In genomic region chr2:240432820-240433801, GRCh38 we compare ENCODE assay signal across 9 cellular contexts. TPM values are rescaled to one million over a fixed set of nuclear protein-coding genes. Genes with fewer than 3 reads are reported as not detected.
DNase-seq lines count a peak whose midpoint lies in the region; ATAC-seq and TF ChIP-seq lines count a peak whose summit lies in the region.
"Had no signal": no experiment of that assay in that cellular context is flagged by ENCODE, and none has a peak within 500 bp of the region (broad histone marks: within the 10 kb centered on the region; RNA-seq: fewer than 3 reads in every experiment).

No MANE protein-coding gene starts in this region.

- H3K4me1 ChIP-seq in left lung: peaks cover 20 to 21% of the 10 kb centered on the region in 2 donors
- H3K4me1 ChIP-seq in transverse colon: peaks cover 14 to 31% (median 22%) of the 10 kb centered on the region in 4 donors

- no peak for TF ChIP-seq EP300 in transverse colon (IDR thresholded peaks at IDR 0.05; ENCODE audit: low read depth)

- H3K36me3 Mint-ChIP-seq in activated CD4-positive, alpha-beta T cell treated with anti-CD3 and anti-CD28 coated beads, Interleukin-2, amount 10 ng/mL, durations not matched to agents 24 days and 14 days (ENCODE audit: low read depth): no peaks in the 10 kb centered on the region
- H3K36me3 Mint-ChIP-seq in activated naive CD8-positive, alpha-beta T cell treated with anti-CD3 and anti-CD28 coated beads, Interleukin-2, amount 10 ng/mL, durations not matched to agents 7 days and 5 days: no peaks in the 10 kb centered on the region

- TF ChIP-seq POLR2A in transverse colon (IDR thresholded peaks at IDR 0.05): no peak

- peaks cover 18% of the 10 kb centered on the region for H3K4me1 Mint-ChIP-seq in activated CD4-positive, alpha-beta T cell treated with anti-CD3 and anti-CD28 coated beads, Interleukin-2, amount 10 ng/mL, durations not matched to agents 24 days and 14 days
- peaks cover 14% of the 10 kb centered on the region for H3K4me1 Mint-ChIP-seq in activated naive CD8-positive, alpha-beta T cell treated with anti-CD3 and anti-CD28 coated beads, Interleukin-2, amount 10 ng/mL, durations not matched to agents 7 days and 5 days

- H3K4me3 ChIP-seq in left lung (no peak overlapping the region), transverse colon (no peak overlapping the region)

- H3K27me3 Mint-ChIP-seq in activated CD4-positive, alpha-beta T cell treated with anti-CD3 and anti-CD28 coated beads, Interleukin-2, amount 10 ng/mL, durations not matched to agents 24 days and 14 days: peaks cover 16% of the 10 kb centered on the region
- H3K27me3 Mint-ChIP-seq in activated naive CD8-positive, alpha-beta T cell treated with anti-CD3 and anti-CD28 coated beads, Interleukin-2, amount 10 ng/mL, durations not matched to agents 7 days and 5 days: peaks cover 21% of the 10 kb centered on the region

- H3K27ac Mint-ChIP-seq in activated CD4-positive, alpha-beta T cell treated with anti-CD3 and anti-CD28 coated beads, Interleukin-2, amount 10 ng/mL, durations not matched to agents 24 days and 14 days: peak overlapping the region; percentile 16
- no peak overlapping the region for H3K27ac Mint-ChIP-seq in activated naive CD8-positive, alpha-beta T cell treated with anti-CD3 and anti-CD28 coated beads, Interleukin-2, amount 10 ng/mL, durations not matched to agents 7 days and 5 days

- H3K27me3 ChIP-seq in left lung (peaks cover 3 to 75% of the 10 kb centered on the region in 2 donors), transverse colon (peaks cover 22% of the 10 kb centered on the region)

- ATAC-seq in activated naive CD8-positive, alpha-beta T cell treated with anti-CD3 and anti-CD28 coated beads, Interleukin-2, amount 10 ng/mL, durations not matched to agents 7 days and 5 days (ENCODE audit: low read depth): no peak
- ATAC-seq in left lung (no peak), HG02970 (IDR thresholded peaks at IDR 0.05; ENCODE audit: low FRiP score, unreplicated experiment) (no peak)

- no peak overlapping the region for H3K27ac ChIP-seq in left lung
- H3K27ac ChIP-seq in transverse colon: peak overlapping the region; percentile 84 to 94 (median 92)

- H3K36me3 ChIP-seq in left lung: no peaks in the 10 kb centered on the region
- H3K36me3 ChIP-seq in transverse colon: no peaks in the 10 kb centered on the region

- no peaks in the 10 kb centered on the region for H3K9me3 Mint-ChIP-seq in activated CD4-positive, alpha-beta T cell treated with anti-CD3 and anti-CD28 coated beads, Interleukin-2, amount 10 ng/mL, durations not matched to agents 24 days and 14 days
- H3K9me3 Mint-ChIP-seq in activated naive CD8-positive, alpha-beta T cell treated with anti-CD3 and anti-CD28 coated beads, Interleukin-2, amount 10 ng/mL, durations not matched to agents 7 days and 5 days: no peaks in the 10 kb centered on the region

- in situ Hi-C loops in transverse colon (cut with MboI; ENCODE audit: low pct_ligation_motif_present in 1 of 4, low pct_unique_long_range_greater_than_20kb in 1 of 4, low sequenced_read_pairs in 3 of 4): loop anchor here (10.0 to 25.0 kb wide), 3 partner anchors 196 to 208 kb away; no protein-coding TSS in a partner anchor

- WGBS in transverse colon (ENCODE audit: low coverage in 1 of 2), 2 donors: 64% methylated on average over 29 of the region's 34 CpGs; no CpG with 5 or more reads in 1 of the 2 donors

- POLR2A ChIA-PET in activated naive CD8-positive, alpha-beta T cell treated with anti-CD3 and anti-CD28 coated beads, Interleukin-2, amount 10 ng/mL, durations not matched to agents 7 days and 5 days (lab: Charles Lee): no interaction called here

- peak overlapping the region; percentile 84 for H3K4me3 Mint-ChIP-seq in activated CD4-positive, alpha-beta T cell treated with anti-CD3 and anti-CD28 coated beads, Interleukin-2, amount 10 ng/mL, durations not matched to agents 24 days and 14 days
- H3K4me3 Mint-ChIP-seq in activated naive CD8-positive, alpha-beta T cell treated with anti-CD3 and anti-CD28 coated beads, Interleukin-2, amount 10 ng/mL, durations not matched to agents 7 days and 5 days: no peak overlapping the region

- TF ChIP-seq CTCF in left lung (IDR thresholded peaks at IDR 0.05) (no peak), transverse colon (IDR thresholded peaks at IDR 0.05) (no peak)

- intact Hi-C loops in activated CD4-positive, alpha-beta T cell treated with anti-CD3 and anti-CD28 coated beads, Interleukin-2, amount 10 ng/mL, durations not matched to agents 24 days and 14 days (cut with micrococcal nuclease): no loop called here
- intact Hi-C loops in left lung (cut with DNase I) (no loop called here), transverse colon (cut with DNase I; ENCODE audit: low total_unique reads) (no loop called here)

- DNase-seq in activated CD4-positive, alpha-beta T cell treated with anti-CD3 and anti-CD28 coated beads, Interleukin-2, amount 10 ng/mL, durations not matched to agents 24 days and 14 days: no peak
- DNase-seq in activated CD4-positive, alpha-beta T cell treated with anti-CD3 and anti-CD28 coated beads for 1 hour: no peak
- peak; percentile 31 for DNase-seq in activated naive CD8-positive, alpha-beta T cell treated with anti-CD3 and anti-CD28 coated beads, Interleukin-2, amount 10 ng/mL, durations not matched to agents 7 days and 5 days
- DNase-seq in left lung (peak; percentile 32 to 76), transverse colon (peak; percentile 8), globus pallidus (ENCODE audit: low spot score) (no peak)
- no peak for DNase-seq in effector CD8-positive, alpha-beta T cell (lab: John Stamatoyannopoulos, UW)
- DNase-seq: NCI-H1048 had no signal

- H3K9me3 ChIP-seq in left lung: no peaks in the 10 kb centered on the region
- no peaks in the 10 kb centered on the region for H3K9me3 ChIP-seq in transverse colon

RNA-seq across cellular contexts. Expression of gene GPC1, which starts 2.4 kb away (rescaled TPM):
- total RNA-seq in activated CD4-positive, alpha-beta T cell treated with anti-CD3 and anti-CD28 coated beads, Interleukin-2, amount 10 ng/mL, durations not matched to agents 24 days and 14 days: 5.9 and 6.6 TPM in 2 replicates
- 1 to 10 TPM; 3.4 to 4.7 TPM for total RNA-seq in activated naive CD8-positive, alpha-beta T cell treated with anti-CD3 and anti-CD28 coated beads, Interleukin-2, amount 10 ng/mL, durations not matched to agents 7 days and 5 days
- total RNA-seq in left lung (10 to 100 TPM; 60.4 to 63.4 TPM), transverse colon (10 to 100 TPM; 10.4 to 31.8 (median 18.0) TPM)

Comparison
In these comparisons a context has a peak if more than half of its experiments do, and no peak if none do; other contexts are left out.
1. DNase-seq: peak in activated naive CD8-positive, alpha-beta T cell treated with anti-CD3 and anti-CD28 coated beads, Interleukin-2, amount 10 ng/mL, durations not matched to agents 7 days and 5 days (single experiment), left lung (2 of 2) and transverse colon (single experiment); none in activated CD4-positive, alpha-beta T cell treated with anti-CD3 and anti-CD28 coated beads, Interleukin-2, amount 10 ng/mL, durations not matched to agents 24 days and 14 days (single experiment), activated CD4-positive, alpha-beta T cell treated with anti-CD3 and anti-CD28 coated beads for 1 hour (single experiment), effector CD8-positive, alpha-beta T cell (single experiment) and globus pallidus (single experiment).
2. H3K27ac ChIP-seq: peak in transverse colon (4 of 4); none in left lung (0 of 2).